ENCODE assay signal across 8 cellular contexts in the genomic region with DNA sequence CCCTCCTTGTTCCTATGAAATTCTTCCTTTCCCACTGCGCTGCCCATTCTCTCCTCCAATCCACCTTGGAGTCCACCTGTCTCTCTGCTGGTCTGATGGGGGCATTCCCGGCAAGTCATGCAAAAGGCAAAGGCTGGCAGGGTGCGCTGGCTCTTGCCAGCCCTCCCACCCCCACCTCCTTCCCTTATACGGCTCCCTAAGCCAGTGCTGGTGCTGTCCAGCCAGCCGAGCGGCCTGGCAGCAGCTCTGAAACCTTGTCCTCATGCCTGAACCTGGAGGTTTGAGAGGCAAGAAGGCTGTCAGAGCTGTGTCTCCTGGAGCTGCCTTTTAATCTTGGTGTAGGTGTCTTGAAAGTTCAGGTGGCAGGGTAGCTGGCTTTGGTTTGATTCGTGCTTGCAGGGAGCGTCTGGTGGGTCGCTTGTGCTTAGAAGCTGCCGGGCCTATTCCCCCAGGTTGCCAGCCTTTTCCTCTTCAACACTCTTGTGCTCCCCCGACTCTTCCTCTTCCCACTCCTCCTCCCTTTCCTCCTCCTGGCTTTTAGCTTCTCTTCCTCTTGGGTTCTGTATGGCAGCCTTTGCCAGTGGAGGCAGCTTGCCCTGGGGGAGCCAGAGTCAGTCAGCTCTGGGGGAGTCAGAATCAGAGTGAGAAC. TPM values are rescaled to one million over a fixed set of nuclear protein-coding genes. Genes with fewer than 3 reads are reported as not detected.
DNase-seq lines count a peak whose midpoint lies in the region; ATAC-seq and TF ChIP-seq lines count a peak whose summit lies in the region.

No MANE protein-coding gene starts in this region.

- H3K4ac ChIP-seq in H9 (ENCODE audit: low read depth, low read length) (no peak overlapping the region), trophoblast cell (ENCODE audit: low read depth, low read length) (no peak overlapping the region)

- no peak overlapping the region for H3K23ac ChIP-seq in H9 (ENCODE audit: insufficient read length, low read depth, low read length)
- H3K23ac ChIP-seq in trophoblast cell (ENCODE audit: low read length), result no peak overlapping the region

- peaks cover 50% of the 10 kb centered on the region for H3K27me3 Mint-ChIP-seq in H9 (ENCODE audit: low read depth)
- H3K27me3 Mint-ChIP-seq in activated CD8-positive, alpha-beta T cell treated with anti-CD3 and anti-CD28 coated beads for 36 hours, result peaks cover 65% of the 10 kb centered on the region

- H3K9me3 ChIP-seq in H9 (ENCODE audit: control insufficient read depth, low read depth, low read length), result no peaks in the 10 kb centered on the region
- no peaks in the 10 kb centered on the region for H3K9me3 ChIP-seq in heart right ventricle
- no peaks in the 10 kb centered on the region for H3K9me3 ChIP-seq in trophoblast cell (ENCODE audit: insufficient read depth, low read depth, low read length)

- WGBS in H9 (ENCODE audit: extremely low coverage, insufficient read length, low lambda C conversion rate), result no CpG with 5 or more reads among the region's 11 CpGs
- 42 to 46% methylated on average over 11 of the region's 11 CpGs for WGBS in heart right ventricle, 2 donors
- WGBS in trophoblast cell (ENCODE audit: extremely low coverage, insufficient coverage, insufficient read length), result no CpG with 5 or more reads among the region's 11 CpGs

- H3K23me2 ChIP-seq in H9 (ENCODE audit: insufficient read length, low read depth, low read length, poor library complexity, severe bottlenecking), result peaks cover 25% of the 10 kb centered on the region

- peaks cover 11 to 21% (median 13%) of the 10 kb centered on the region in 3 experiments; a peak in 6 of 7 replicates for H3K36me3 Mint-ChIP-seq in H9 (ENCODE audit: insufficient read depth in 1 of 3, low read depth in 3 of 3)
- no peaks in the 10 kb centered on the region for H3K36me3 Mint-ChIP-seq in activated CD8-positive, alpha-beta T cell treated with anti-CD3 and anti-CD28 coated beads for 36 hours (ENCODE audit: low read depth)

- H3T11ph ChIP-seq in H9 (ENCODE audit: low read length), result no peak overlapping the region

- H3K27ac ChIP-seq in H9 (ENCODE audit: insufficient read length, low read depth, low read length) (no peak overlapping the region), heart right ventricle (peak overlapping the region in 1 of 10 donors; percentile 44), trophoblast cell (ENCODE audit: low read depth, low read length) (peak overlapping the region; percentile 13)

- DNase-seq in H9 (peak; percentile 50), heart right ventricle (no peak), trophoblast cell (peak in 1 of 2 donors; percentile 28), NCI-H2029 treated with DMSO at 0.1 percent for 48 hours (lab: John Stamatoyannopoulos, UW) (no peak), GM03348 (ENCODE audit: low spot score) (no peak), NCI-H526 treated with DMSO at 0.1 percent for 48 hours (lab: John Stamatoyannopoulos, UW) (no peak), omental fat pad (ENCODE audit: low spot score) (no peak)
- no peak for DNase-seq in activated CD8-positive, alpha-beta T cell treated with anti-CD3 and anti-CD28 coated beads for 36 hours

- no peak overlapping the region for H2BK20ac ChIP-seq in H9 (ENCODE audit: low read depth, low read length, poor library complexity, severe bottlenecking)

- H3K79me1 ChIP-seq in H9 (ENCODE audit: insufficient read depth, low read depth, low read length, poor library complexity, severe bottlenecking) (no peaks in the 10 kb centered on the region), trophoblast cell (ENCODE audit: low read length) (peaks cover 9% of the 10 kb centered on the region)

- no peak overlapping the region for H2BK15ac ChIP-seq in H9 (ENCODE audit: low read depth, low read length)

- H4K5ac ChIP-seq in H9 (ENCODE audit: insufficient read length, low read depth, low read length), result no peak overlapping the region

- H3K4me1 ChIP-seq in H9 (ENCODE audit: insufficient read depth, low read length) (peaks cover 4% of the 10 kb centered on the region; the same call in 1 of the 2 replicates), heart right ventricle (peaks cover 9 to 45% (median 26%) of the 10 kb centered on the region in 9 donors), trophoblast cell (ENCODE audit: control insufficient read depth in 1 of 2, insufficient read depth in 2 of 2, low read length in 2 of 2) (peaks cover 23 to 34% of the 10 kb centered on the region in 2 experiments)

- peak overlapping the region in 2 of 3 experiments; percentile 37 to 94; a peak in 3 of 7 replicates for H3K27ac Mint-ChIP-seq in H9
- no peak overlapping the region for H3K27ac Mint-ChIP-seq in activated CD8-positive, alpha-beta T cell treated with anti-CD3 and anti-CD28 coated beads for 36 hours

- no peak overlapping the region for H2AFZ ChIP-seq in H9 (ENCODE audit: low read length)
- no peak overlapping the region for H2AFZ ChIP-seq in trophoblast cell (ENCODE audit: insufficient read depth, low read length, poor library complexity)

- POLR2A ChIA-PET in activated CD8-positive, alpha-beta T cell treated with anti-CD3 and anti-CD28 coated beads for 36 hours (lab: Charles Lee), result no interaction called here

- CTCF ChIA-PET in activated CD8-positive, alpha-beta T cell treated with anti-CD3 and anti-CD28 coated beads for 36 hours (lab: Charles Lee), result interaction anchor here (0.7 kb wide), 1 partner anchor 296 kb away, joined by 4 read pairs; no protein-coding TSS in a partner anchor

- H4K20me1 ChIP-seq in H9 (ENCODE audit: control insufficient read depth, insufficient read depth, insufficient read length), result no peaks in the 10 kb centered on the region

- H3K14ac ChIP-seq in H9 (ENCODE audit: insufficient read depth, low read length) (no peak overlapping the region), trophoblast cell (ENCODE audit: low read length) (no peak overlapping the region)

- no peak overlapping the region for H4K12ac ChIP-seq in trophoblast cell (ENCODE audit: low read depth, low read length)

- H3K4me1 Mint-ChIP-seq in H9, result peaks cover 28 to 32% of the 10 kb centered on the region in 2 experiments
- H3K4me1 Mint-ChIP-seq in activated CD8-positive, alpha-beta T cell treated with anti-CD3 and anti-CD28 coated beads for 36 hours (ENCODE audit: low read depth), result peaks cover 28% of the 10 kb centered on the region

- no peak overlapping the region for H2AK5ac ChIP-seq in H9 (ENCODE audit: insufficient read length, low read length)
- no peak overlapping the region for H2AK5ac ChIP-seq in trophoblast cell (ENCODE audit: low read length)

- H4K8ac ChIP-seq in H9 (replicated peaks; ENCODE audit: insufficient read length, low read depth, low read length), result no peak overlapping the region
- no peak overlapping the region for H4K8ac ChIP-seq in trophoblast cell (ENCODE audit: low read depth, low read length)

- H4K91ac ChIP-seq in H9 (ENCODE audit: insufficient read length, low read depth, low read length), result no peak overlapping the region
- peak overlapping the region; percentile 28 for H4K91ac ChIP-seq in trophoblast cell (ENCODE audit: low read depth, low read length)

- intact Hi-C loops in activated CD8-positive, alpha-beta T cell treated with anti-CD3 and anti-CD28 coated beads for 36 hours (cut with micrococcal nuclease), result no loop called here
- intact Hi-C loops in heart right ventricle (cut with DNase I), result loop anchor here in 7 of 10 donors (5.0 to 10.0 kb wide), 5 partner anchors 172 to 300 kb away; no protein-coding TSS in a partner anchor

- H3K9ac ChIP-seq in H9 (ENCODE audit: extremely low read depth, insufficient read length, low read length) (no peak overlapping the region), trophoblast cell (ENCODE audit: low read length) (peak overlapping the region; percentile 37)

- no peak overlapping the region for H3K56ac ChIP-seq in H9 (ENCODE audit: insufficient read length, low read depth, low read length)

- H2BK120ac ChIP-seq in H9 (ENCODE audit: low read depth, low read length, poor library complexity, severe bottlenecking) (no peak overlapping the region), trophoblast cell (ENCODE audit: insufficient read depth, low read length, poor library complexity) (peak overlapping the region; percentile 31)

- H2BK12ac ChIP-seq in H9 (ENCODE audit: insufficient read length, low read depth, low read length) (no peak overlapping the region), trophoblast cell (ENCODE audit: low read length) (no peak overlapping the region)

- H3K4me3 ChIP-seq in heart right ventricle, result peak overlapping the region in 7 of 10 donors; percentile 20 to 57 (median 44)
- H3K4me3 ChIP-seq in trophoblast cell (ENCODE audit: low read depth, low read length), result peak overlapping the region; percentile 62

- H3K36me3 ChIP-seq in heart right ventricle (no peaks in the 10 kb centered on the region), trophoblast cell (ENCODE audit: control insufficient read depth in 1 of 2, insufficient read depth in 2 of 2, low read length in 2 of 2) (peaks cover 0 to 4% of the 10 kb centered on the region in 2 experiments)

- H3K9me3 Mint-ChIP-seq in H9, result peaks cover 8 to 13% of the 10 kb centered on the region in 2 experiments; a peak in 4 of 5 replicates
- no peaks in the 10 kb centered on the region for H3K9me3 Mint-ChIP-seq in activated CD8-positive, alpha-beta T cell treated with anti-CD3 and anti-CD28 coated beads for 36 hours

- H3K18ac ChIP-seq in H9 (ENCODE audit: insufficient read length, low read depth, low read length), result no peak overlapping the region
- H3K18ac ChIP-seq in trophoblast cell (ENCODE audit: low read length), result no peak overlapping the region

- H3K27me3 ChIP-seq in H9 (ENCODE audit: insufficient read depth, low read length), result peaks cover 4% of the 10 kb centered on the region; the same call in 1 of the 2 replicates
- H3K27me3 ChIP-seq in heart right ventricle, result peaks cover 0 to 79% (median 55%) of the 10 kb centered on the region in 7 donors
- H3K27me3 ChIP-seq in trophoblast cell (ENCODE audit: insufficient read depth, low read length), result peaks cover 11% of the 10 kb centered on the region

- peak overlapping the region; percentile 84 to 92 for H3K4me3 Mint-ChIP-seq in H9
- H3K4me3 Mint-ChIP-seq in activated CD8-positive, alpha-beta T cell treated with anti-CD3 and anti-CD28 coated beads for 36 hours, result peak overlapping the region; percentile 61

- H3K79me2 ChIP-seq in H9 (ENCODE audit: insufficient read depth, low read length) (peaks cover 2% of the 10 kb centered on the region; the same call in 1 of the 2 replicates), trophoblast cell (ENCODE audit: control insufficient read depth, insufficient read depth, low read length, poor library complexity) (no peaks in the 10 kb centered on the region)

- no peak overlapping the region for H2BK5ac ChIP-seq in H9 (ENCODE audit: insufficient read length, low read length)
- H2BK5ac ChIP-seq in trophoblast cell (ENCODE audit: low read depth, low read length, poor library complexity), result no peak overlapping the region

- TF ChIP-seq CTCF in H9 (conservative IDR thresholded peaks at IDR 0.05), result no peak
- no peak for TF ChIP-seq CTCF in activated CD8-positive, alpha-beta T cell treated with anti-CD3 and anti-CD28 coated beads for 36 hours (IDR thresholded peaks at IDR 0.05)
- TF ChIP-seq CTCF in heart right ventricle (IDR thresholded peaks at IDR 0.05), result no peak
- TF ChIP-seq CTCF in omental fat pad (IDR thresholded peaks at IDR 0.05), result no peak

- no peak for ATAC-seq in activated CD8-positive, alpha-beta T cell treated with anti-CD3 and anti-CD28 coated beads for 36 hours
- ATAC-seq in heart right ventricle (peak in 6 of 8 donors; percentile 25 to 69 (median 59)), omental fat pad (ENCODE audit: low FRiP score) (no peak)

- H3K4me2 ChIP-seq in H9 (ENCODE audit: insufficient read depth, insufficient read length, low read length), result peak overlapping the region; percentile 85
- peak overlapping the region; percentile 69 for H3K4me2 ChIP-seq in trophoblast cell (ENCODE audit: low read length)

RNA-seq across cellular contexts. Expression of gene LIPG, which starts 0.7 kb away (rescaled TPM):
- total RNA-seq in H9 (2021), result 4.4 and 6.1 TPM in 2 replicates
- under 1 TPM; 0.18 to 0.27 TPM for total RNA-seq in activated CD8-positive, alpha-beta T cell treated with anti-CD3 and anti-CD28 coated beads for 36 hours
- total RNA-seq in heart right ventricle, result 10 to 100 TPM in 1 of 10 donors, under 1 TPM in 6, not detected in 3; 0.12 to 14.0 (median 0.42) TPM
- polyA plus RNA-seq in heart right ventricle, result 1 to 10 TPM in 1 of 2 donors, under 1 TPM in 1; 0.07 to 3.1 TPM
- 23.9 and 24.8 TPM in 2 replicates for polyA plus RNA-seq in trophoblast cell (2013)
- total RNA-seq in omental fat pad, result 10 to 100 TPM in 1 of 4 donors, 1 to 10 TPM in 2, under 1 TPM in 1; 0.94 to 53.2 (median 1.2) TPM

Comparison
In these comparisons a context has a peak if more than half of its experiments do, and no peak if none do; other contexts are left out.
1. ATAC-seq: peak in heart right ventricle (6 of 8); none in activated CD8-positive, alpha-beta T cell treated with anti-CD3 and anti-CD28 coated beads for 36 hours (single experiment) and omental fat pad (single experiment).